23 cellular contexts compared by ENCODE assay signal in the genomic region with DNA sequence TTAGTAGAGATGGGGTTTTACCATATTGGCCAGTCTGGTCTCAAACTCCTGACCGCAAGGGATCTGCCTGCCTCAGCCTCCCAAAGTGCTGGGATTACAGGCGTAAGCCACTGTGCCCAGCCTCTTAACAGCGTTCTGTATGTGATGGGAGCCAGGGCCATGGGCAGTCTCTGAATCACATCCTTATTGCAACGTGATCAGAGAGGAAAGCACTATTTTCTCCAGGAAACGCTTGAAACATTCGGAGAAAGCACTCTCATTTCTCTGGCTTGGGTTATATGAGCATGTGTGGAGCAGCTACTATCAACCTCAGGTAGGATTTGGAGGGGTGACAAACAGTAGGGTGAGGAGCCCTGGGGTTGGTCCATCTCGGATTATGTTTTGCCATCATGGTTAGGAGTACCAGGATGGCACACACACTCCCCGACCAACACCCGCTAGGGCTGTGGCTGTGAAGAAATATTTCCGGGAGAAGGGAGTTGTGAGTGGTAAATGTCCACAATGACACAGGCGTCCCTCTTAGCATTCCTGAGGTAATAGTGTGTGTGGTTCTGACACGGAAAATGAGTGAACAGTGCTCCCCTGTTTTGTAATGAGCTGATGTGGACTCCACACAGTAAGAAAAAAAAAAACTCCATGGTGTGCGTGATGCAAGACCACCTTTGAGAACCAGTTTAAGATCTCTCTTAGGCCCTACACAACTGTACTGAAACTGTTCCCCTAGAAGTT.
A peak's percentile ranks its signal among the peaks of the same experiment; 100 is the strongest.
DNase-seq lines count a peak whose midpoint lies in the region; ATAC-seq lines count a peak whose summit lies in the region.
"Had no signal": no experiment of that assay in that cellular context is flagged by ENCODE, and none has a peak within 500 bp of the region (broad histone marks: within the 10 kb centered on the region; RNA-seq: fewer than 3 reads in every experiment).

No MANE protein-coding gene starts in this region.

- no CpG with 5 or more reads among the region's 13 CpGs for WGBS in mesendoderm (ENCODE audit: extremely low coverage, insufficient coverage, low lambda C conversion rate)

- H3K18ac ChIP-seq in mesendoderm (ENCODE audit: low read length): no peak overlapping the region

- H3K4ac ChIP-seq in mesendoderm (ENCODE audit: low read depth, low read length): no peak overlapping the region

- H3K27me3 ChIP-seq in SJSA1 (replicated peaks) (no peaks in the 10 kb centered on the region), mesendoderm (ENCODE audit: insufficient read depth, low read length, poor library complexity) (no peaks in the 10 kb centered on the region)
- H3K27me3 ChIP-seq: ascending aorta had no signal

- ATAC-seq in GM18511 (IDR thresholded peaks at IDR 0.05; ENCODE audit: unreplicated experiment) (peak; percentile 19), HG02884 (IDR thresholded peaks at IDR 0.05; ENCODE audit: unreplicated experiment) (peak; percentile 25), HG02870 (IDR thresholded peaks at IDR 0.05; ENCODE audit: unreplicated experiment) (no peak)
- ATAC-seq: effector memory CD8-positive, alpha-beta T cell; left colon; right cardiac atrium had no signal

- H3K9ac ChIP-seq in mesendoderm (ENCODE audit: low read length): no peak overlapping the region

- no peak overlapping the region for H3K23ac ChIP-seq in mesendoderm (ENCODE audit: low read length)

- no peaks in the 10 kb centered on the region for H3K36me3 ChIP-seq in SJSA1
- no peaks in the 10 kb centered on the region for H3K36me3 ChIP-seq in mesendoderm (ENCODE audit: control insufficient read depth, insufficient read depth, low read length)
- H3K36me3 ChIP-seq: ascending aorta, thoracic aorta had no signal

- H3K4me3 ChIP-seq in SJSA1 (no peak overlapping the region), mesendoderm (ENCODE audit: low read length) (no peak overlapping the region)
- H3K4me3 ChIP-seq: ascending aorta, coronary artery, thoracic aorta had no signal

- no peak overlapping the region for H3K4me2 ChIP-seq in mesendoderm (ENCODE audit: low read length)

- no peaks in the 10 kb centered on the region for H3K79me1 ChIP-seq in mesendoderm (ENCODE audit: low read length)

- no peaks in the 10 kb centered on the region for H3K9me3 ChIP-seq in SJSA1 (replicated peaks)
- H3K9me3 ChIP-seq: ascending aorta, thoracic aorta had no signal

- H3K56ac ChIP-seq in mesendoderm (ENCODE audit: low read length): no peak overlapping the region

- DNase-seq in SJSA1 (ENCODE audit: low read depth in 1 of 2, low spot score in 2 of 2): peak; percentile 51 to 74
- no peak for DNase-seq in mesendoderm
- DNase-seq in cerebellar nuclear complex (lab: John Stamatoyannopoulos, UW): no peak
- DNase-seq in RKO (ENCODE audit: low spot score): no peak
- DNase-seq in putamen (ENCODE audit: low spot score): no peak
- DNase-seq: activated CD4-positive, alpha-beta T cell treated with anti-CD3 and anti-CD28 coated beads, Interleukin-2, amount 50 U/mL, for 4 hours; activated gamma-delta T cell treated with Interleukin-2 at 50 U/mL for 16 hours; activated T-cell treated with anti-CD3 and anti-CD28 coated beads, Interleukin-2, amount 50 U/mL, for 48 hours; effector memory CD8-positive, alpha-beta T cell; erythroblast; GOT3; HFFc6; left colon; NCI-H446; NCI-H748 treated with DMSO at 0.1 percent for 48 hours; right cardiac atrium; stimulated activated CD8-positive, alpha-beta memory T cell treated with anti-CD3 and anti-CD28 coated beads, Interleukin-4, amount 100 ng/mL, for 48 hours had no signal

- no peak overlapping the region for H4K8ac ChIP-seq in mesendoderm (ENCODE audit: low read depth, low read length)

- H2BK120ac ChIP-seq in mesendoderm (ENCODE audit: low read depth, low read length): no peak overlapping the region

- peaks cover 30% of the 10 kb centered on the region for H3K4me1 ChIP-seq in SJSA1 (replicated peaks)
- H3K4me1 ChIP-seq in mesendoderm (ENCODE audit: control insufficient read depth, low read depth, low read length): no peaks in the 10 kb centered on the region
- H3K4me1 ChIP-seq: ascending aorta had no signal

- H2BK5ac ChIP-seq in mesendoderm (ENCODE audit: low read length): no peak overlapping the region

- H3K79me2 ChIP-seq in mesendoderm (ENCODE audit: control insufficient read depth, insufficient read depth, low read length): no peaks in the 10 kb centered on the region

- H2AK5ac ChIP-seq in mesendoderm (ENCODE audit: low read length): no peak overlapping the region

- peak overlapping the region; percentile 9 for H4K5ac ChIP-seq in mesendoderm (ENCODE audit: low read length)

- H3K27ac ChIP-seq in SJSA1: peak overlapping the region; percentile 75
- no peak overlapping the region for H3K27ac ChIP-seq in mesendoderm (ENCODE audit: low read depth, low read length)
- H3K27ac ChIP-seq: ascending aorta, coronary artery, thoracic aorta had no signal

- H2BK15ac ChIP-seq in mesendoderm (replicated peaks; ENCODE audit: low read depth): no peak overlapping the region

Comparison
In these comparisons a context has a peak if more than half of its experiments do, and no peak if none do; other contexts are left out.
1. DNase-seq: peak in SJSA1 (2 of 2); none in mesendoderm (single experiment), cerebellar nuclear complex (0 of 2), RKO (single experiment) and putamen (single experiment).